37 cellular contexts compared by ENCODE assay signal in the genomic region with DNA sequence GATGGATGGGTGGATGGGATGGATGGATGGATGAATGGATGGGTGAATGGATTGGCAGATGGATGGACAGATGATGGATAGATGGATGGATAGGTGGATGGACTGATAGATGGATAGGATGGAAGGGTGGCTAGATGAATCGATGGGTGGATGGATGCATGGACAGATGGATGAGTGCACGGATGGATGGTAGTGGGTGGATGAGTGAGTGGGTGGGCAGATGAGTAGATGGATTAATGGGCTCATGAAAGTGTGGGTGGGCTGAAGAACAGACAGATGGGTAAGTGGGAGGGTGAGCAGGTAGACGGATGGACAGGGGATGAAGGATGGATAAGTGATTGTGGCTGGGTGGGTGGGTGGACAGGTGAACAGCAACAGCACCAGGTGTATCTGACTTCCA. TPM values are rescaled to one million over a fixed set of nuclear protein-coding genes. Genes with fewer than 3 reads are reported as not detected.
"Had no signal": no experiment of that assay in that cellular context is flagged by ENCODE, and none has a peak within 500 bp of the region (broad histone marks: within the 10 kb centered on the region; RNA-seq: fewer than 3 reads in every experiment).

No MANE protein-coding gene starts in this region.

- H3K36me3 ChIP-seq: brain microvascular endothelial cell, esophagus squamous epithelium had no signal

- H3K9me3 ChIP-seq: esophagus squamous epithelium, gastroesophageal sphincter had no signal

- H3K4me1 Mint-ChIP-seq: activated B cell treated with CpG ODN at 0.5 μM for 24 hours; activated T-helper 17 cell treated with anti-CD3 and anti-CD28 coated beads, Interleukin-2, amount 50 U/mL, for 72 hours; central memory CD8-positive, alpha-beta T cell; endodermal cell had no signal

- H3K27ac ChIP-seq: brain microvascular endothelial cell, coronary artery, dorsolateral prefrontal cortex, epithelial cell of prostate, esophagus squamous epithelium, gastroesophageal sphincter, WERI-Rb-1 had no signal

- H3K36me3 Mint-ChIP-seq: activated naive CD8-positive, alpha-beta T cell had no signal

- H3K4me3 Mint-ChIP-seq: activated B cell treated with CpG ODN at 0.5 μM for 24 hours; activated CD8-positive, alpha-beta T cell treated with anti-CD3 and anti-CD28 coated beads for 36 hours; activated naive CD8-positive, alpha-beta T cell; activated T-cell treated with anti-CD3 and anti-CD28 coated beads, Interleukin-2, amount 50 U/mL, for 4 hours; activated T-helper 17 cell treated with anti-CD3 and anti-CD28 coated beads, Interleukin-2, amount 50 U/mL, for 72 hours; central memory CD8-positive, alpha-beta T cell; dendritic cell treated with granulocyte-macrophage colony-stimulating factor and Interleukin-4, amounts not matched to agents 40 ng/mL and 50 ng/mL, for 4 days; endodermal cell; T-helper 17 cell; T-helper 2 cell treated with Interferon-gamma antibody and Interleukin-4, amounts not matched to agents 5 μg/mL and 100 μg/mL, for 36 hours had no signal

- H3K27ac Mint-ChIP-seq: activated B cell treated with CpG ODN at 0.5 μM for 24 hours; activated CD8-positive, alpha-beta T cell treated with anti-CD3 and anti-CD28 coated beads for 36 hours; activated naive CD8-positive, alpha-beta T cell; activated T-helper 17 cell treated with anti-CD3 and anti-CD28 coated beads, Interleukin-2, amount 50 U/mL, for 72 hours; dendritic cell treated with granulocyte-macrophage colony-stimulating factor and Interleukin-4, amounts not matched to agents 40 ng/mL and 50 ng/mL, for 4 days; endodermal cell; T-helper 17 cell; T-helper 2 cell treated with Interferon-gamma antibody and Interleukin-4, amounts not matched to agents 5 μg/mL and 100 μg/mL, for 36 hours had no signal

- H3K27me3 ChIP-seq: brain microvascular endothelial cell, dorsolateral prefrontal cortex had no signal

- ATAC-seq: activated CD4-positive, CD25-positive, alpha-beta regulatory T cell treated with anti-CD3 and anti-CD28 coated beads, Interleukin-2, amount 50 U/mL, for 24 hours; activated CD8-positive, alpha-beta T cell treated with anti-CD3 and anti-CD28 coated beads for 36 hours; activated T-cell treated with anti-CD3 and anti-CD28 coated beads, Interleukin-2, amount 50 U/mL, for 4 hours; activated T-helper 17 cell treated with anti-CD3 and anti-CD28 coated beads, Interleukin-2, amount 50 U/mL, for 72 hours; gastroesophageal sphincter; T-helper 17 cell had no signal

- H3K9me3 Mint-ChIP-seq: activated B cell treated with CpG ODN at 0.5 μM for 24 hours; activated CD8-positive, alpha-beta T cell treated with anti-CD3 and anti-CD28 coated beads for 36 hours; activated T-cell treated with anti-CD3 and anti-CD28 coated beads, Interleukin-2, amount 50 U/mL, for 4 hours; activated T-helper 17 cell treated with anti-CD3 and anti-CD28 coated beads, Interleukin-2, amount 50 U/mL, for 72 hours; central memory CD8-positive, alpha-beta T cell; endodermal cell; T-helper 2 cell treated with Interferon-gamma antibody and Interleukin-4, amounts not matched to agents 5 μg/mL and 100 μg/mL, for 36 hours had no signal

- DNase-seq: activated B cell treated with CpG ODN at 0.5 μM for 24 hours; activated CD4-positive, alpha-beta T cell treated with anti-CD3 and anti-CD28 coated beads for 48 hours; activated CD4-positive, alpha-beta T cell treated with anti-CD3 and anti-CD28 coated beads, Interleukin-2, amount 50 U/mL, for 1 hour; activated CD4-positive, alpha-beta T cell treated with anti-CD3 and anti-CD28 coated beads, Interleukin-2, amount 50 U/mL, for 48 hours; activated CD8-positive, alpha-beta memory T cell treated with anti-CD3 and anti-CD28 coated beads for 24 hours; activated CD8-positive, alpha-beta T cell treated with anti-CD3 and anti-CD28 coated beads for 36 hours; activated effector memory CD4-positive, alpha-beta T cell treated with Interleukin-2 at 50 U/mL for 16 hours; activated gamma-delta T cell treated with Interleukin-2 at 50 U/mL for 16 hours; activated naive CD4-positive, alpha-beta T cell treated with anti-CD3 and anti-CD28 coated beads, Interleukin-2, amount 50 U/mL, for 16 hours; activated naive CD4-positive, alpha-beta T cell treated with Interleukin-2 at 50 U/mL for 16 hours; activated T-cell treated with anti-CD3 and anti-CD28 coated beads, Interleukin-2, amount 50 U/mL, for 4 hours; amniotic stem cell; anterior cingulate cortex; brain microvascular endothelial cell; dorsolateral prefrontal cortex; effector memory CD4-positive, alpha-beta T cell; endodermal cell; esophagus squamous epithelium; foreskin melanocyte; head of caudate nucleus; T-helper 1 cell; T-helper 17 cell; T1000; WERI-Rb-1 had no signal

- FAIRE-seq: astrocyte, bronchial epithelial cell had no signal

- H3K4me3 ChIP-seq: coronary artery, dorsolateral prefrontal cortex, esophagus squamous epithelium, gastroesophageal sphincter had no signal

RNA-seq across cellular contexts. Expression of a gene that starts 5.7 kb away (rescaled TPM):
- total RNA-seq: activated CD8-positive, alpha-beta T cell treated with anti-CD3 and anti-CD28 coated beads for 36 hours had no signal

RNA-seq across cellular contexts. Expression of a gene that starts 13.9 kb away (rescaled TPM):
- total RNA-seq: fibroblast of lung, fibroblast of villous mesenchyme had no signal

RNA-seq across cellular contexts. Expression of a gene that starts 18.8 kb away (rescaled TPM):
- total RNA-seq: astrocyte, bronchial epithelial cell, fibroblast of lung, fibroblast of villous mesenchyme, T-helper 17 cell had no signal
- polyA plus RNA-seq: fibroblast of lung had no signal

RNA-seq across cellular contexts. Expression of a gene that starts 35.5 kb away (rescaled TPM):
- total RNA-seq: activated B cell treated with CpG ODN at 0.5 μM for 24 hours, T-helper 17 cell had no signal
